17 cellular contexts compared by ENCODE assay signal in genomic region chr16:81378049-81378448, GRCh38.
A peak's percentile ranks its signal among the peaks of the same experiment; 100 is the strongest.
DNase-seq lines count a peak whose midpoint lies in the region; ATAC-seq and TF ChIP-seq lines count a peak whose summit lies in the region.
"Had no signal": no experiment of that assay in that cellular context is flagged by ENCODE, and none has a peak within 500 bp of the region (broad histone marks: within the 10 kb centered on the region; RNA-seq: fewer than 3 reads in every experiment).

No MANE protein-coding gene starts in this region.

- TF ChIP-seq EP300 in suprapubic skin (IDR thresholded peaks at IDR 0.05), result no peak

- no peak overlapping the region for H4K5ac ChIP-seq in H9 (ENCODE audit: insufficient read length, low read depth, low read length)

- H3K4me1 Mint-ChIP-seq in H9 (peaks cover 0 to 7% of the 10 kb centered on the region in 2 experiments; a peak in 2 of 4 replicates), WTC11 (no peaks in the 10 kb centered on the region), T-helper 17 cell (peaks cover 8% of the 10 kb centered on the region)

- H3K9me3 ChIP-seq in H9 (ENCODE audit: control insufficient read depth, low read depth, low read length), result no peaks in the 10 kb centered on the region
- H3K9me3 ChIP-seq in suprapubic skin, result no peaks in the 10 kb centered on the region
- no peaks in the 10 kb centered on the region for H3K9me3 ChIP-seq in T-helper 17 cell (ENCODE audit: control insufficient read depth, low read length, poor library complexity, severe bottlenecking)

- H3K23ac ChIP-seq in H9 (ENCODE audit: insufficient read length, low read depth, low read length), result no peak overlapping the region

- peak overlapping the region in 2 of 3 experiments; percentile 68 to 83; a peak in 4 of 7 replicates for H3K27ac Mint-ChIP-seq in H9
- H3K27ac Mint-ChIP-seq in WTC11, result peak overlapping the region; percentile 3; the same call in 1 of the 2 replicates
- no peak overlapping the region for H3K27ac Mint-ChIP-seq in T-helper 17 cell
- H3K27ac Mint-ChIP-seq: CD4-positive, alpha-beta T cell had no signal

- no peak overlapping the region for H2BK15ac ChIP-seq in H9 (ENCODE audit: low read depth, low read length)

- H3K27ac ChIP-seq in H9 (ENCODE audit: insufficient read length, low read depth, low read length), result no peak overlapping the region
- H3K27ac ChIP-seq in foreskin keratinocyte, result peak overlapping the region; percentile 11
- peak overlapping the region; percentile 65 for H3K27ac ChIP-seq in suprapubic skin
- H3K27ac ChIP-seq: C4-2B, GM23248, KMS-11 had no signal

- DNase-seq in H9 (no peak), WTC11 (ENCODE audit: low spot score) (no peak), foreskin keratinocyte (no peak), suprapubic skin (ENCODE audit: low spot score in 2 of 2) (no peak), D341Med (ENCODE audit: low spot score) (no peak), T-helper 17 cell (no peak)
- DNase-seq in activated naive CD4-positive, alpha-beta T cell treated with Interleukin-2 at 50 U/mL for 16 hours, result no peak
- DNase-seq: AML-193; CD4-positive, alpha-beta T cell; DMS79 treated with DMSO at 0.1 percent for 48 hours; GF-D8; GM23248; H7 had no signal

- no peak overlapping the region for H2BK120ac ChIP-seq in H9 (ENCODE audit: low read depth, low read length, poor library complexity, severe bottlenecking)

- no peaks in the 10 kb centered on the region for H4K20me1 ChIP-seq in H9 (ENCODE audit: control insufficient read depth, insufficient read depth, insufficient read length)

- H3K27me3 ChIP-seq in H9 (ENCODE audit: insufficient read depth, low read length) (no peaks in the 10 kb centered on the region), foreskin keratinocyte (no peaks in the 10 kb centered on the region), suprapubic skin (no peaks in the 10 kb centered on the region)

- no peaks in the 10 kb centered on the region for H3K79me1 ChIP-seq in H9 (ENCODE audit: insufficient read depth, low read depth, low read length, poor library complexity, severe bottlenecking)

- CTCF ChIA-PET in WTC11 (lab: Charles Lee), result interaction anchor here (0.8 kb wide), 1 partner anchor 319 kb away, joined by 3 read pairs; no protein-coding TSS in a partner anchor

- no peak overlapping the region for H3K9ac ChIP-seq in H9 (ENCODE audit: extremely low read depth, insufficient read length, low read length)
- H3K9ac ChIP-seq: GM23248, KMS-11 had no signal

- H3K4me3 Mint-ChIP-seq in H9 (no peak overlapping the region), WTC11 (no peak overlapping the region), T-helper 17 cell (no peak overlapping the region)
- H3K4me3 Mint-ChIP-seq: CD4-positive, alpha-beta T cell had no signal

- H3K9me3 Mint-ChIP-seq in H9, result no peaks in the 10 kb centered on the region
- no peaks in the 10 kb centered on the region for H3K9me3 Mint-ChIP-seq in WTC11
- H3K9me3 Mint-ChIP-seq: CD4-positive, alpha-beta T cell had no signal

- H3K4me1 ChIP-seq in H9 (ENCODE audit: insufficient read depth, low read length), result no peaks in the 10 kb centered on the region
- peaks cover 5% of the 10 kb centered on the region for H3K4me1 ChIP-seq in foreskin keratinocyte
- peaks cover 3% of the 10 kb centered on the region for H3K4me1 ChIP-seq in suprapubic skin

- no peak overlapping the region for H3K4ac ChIP-seq in H9 (ENCODE audit: low read depth, low read length)

- H2AK5ac ChIP-seq in H9 (ENCODE audit: insufficient read length, low read length), result no peak overlapping the region

- no peaks in the 10 kb centered on the region for H3K79me2 ChIP-seq in H9 (ENCODE audit: insufficient read depth, low read length)

- peaks cover 24% of the 10 kb centered on the region for H3K36me3 ChIP-seq in suprapubic skin

- no peak overlapping the region for H3T11ph ChIP-seq in H9 (ENCODE audit: low read length)

- no peak overlapping the region for H2BK20ac ChIP-seq in H9 (ENCODE audit: low read depth, low read length, poor library complexity, severe bottlenecking)

- POLR2A ChIA-PET in WTC11 (lab: Charles Lee), result no interaction called here

- H4K8ac ChIP-seq in H9 (replicated peaks; ENCODE audit: insufficient read length, low read depth, low read length), result no peak overlapping the region

- H3K27me3 Mint-ChIP-seq in H9 (ENCODE audit: low read depth) (no peaks in the 10 kb centered on the region), WTC11 (ENCODE audit: low read depth) (no peaks in the 10 kb centered on the region), T-helper 17 cell (no peaks in the 10 kb centered on the region)
- H3K27me3 Mint-ChIP-seq: CD4-positive, alpha-beta T cell had no signal

- ATAC-seq in WTC11 (no peak), foreskin keratinocyte (no peak), T-helper 17 cell (no peak), GM18867 (IDR thresholded peaks at IDR 0.05; ENCODE audit: unreplicated experiment) (no peak)
- ATAC-seq: GM12878 had no signal

- no peak for TF ChIP-seq POLR2A in suprapubic skin (IDR thresholded peaks at IDR 0.05)

- WGBS in H9 (ENCODE audit: extremely low coverage, insufficient read length, low lambda C conversion rate), result no CpG with 5 or more reads among the region's 4 CpGs
- WGBS in suprapubic skin, result 57% methylated on average over 4 of the region's 4 CpGs

- H4K91ac ChIP-seq in H9 (ENCODE audit: insufficient read length, low read depth, low read length), result no peak overlapping the region

- no peak overlapping the region for H3K56ac ChIP-seq in H9 (ENCODE audit: insufficient read length, low read depth, low read length)

- no peaks in the 10 kb centered on the region for H3K23me2 ChIP-seq in H9 (ENCODE audit: insufficient read length, low read depth, low read length, poor library complexity, severe bottlenecking)

- no peak overlapping the region for H2BK5ac ChIP-seq in H9 (ENCODE audit: insufficient read length, low read length)

- H2AFZ ChIP-seq in H9 (ENCODE audit: low read length), result no peak overlapping the region
- H2AFZ ChIP-seq: GM23248 had no signal

- no peak overlapping the region for H3K18ac ChIP-seq in H9 (ENCODE audit: insufficient read length, low read depth, low read length)

- no peak overlapping the region for H3K4me3 ChIP-seq in suprapubic skin
- H3K4me3 ChIP-seq: GM12878, GM23248 had no signal

- no peak overlapping the region for H3K4me2 ChIP-seq in H9 (ENCODE audit: insufficient read depth, insufficient read length, low read length)
- H3K4me2 ChIP-seq: KMS-11 had no signal

- TF ChIP-seq CTCF in H9 (conservative IDR thresholded peaks at IDR 0.05) (no peak), WTC11 (IDR thresholded peaks at IDR 0.05) (no peak), foreskin keratinocyte (conservative IDR thresholded peaks at IDR 0.05) (no peak), suprapubic skin (IDR thresholded peaks at IDR 0.05) (no peak)

- H3K14ac ChIP-seq in H9 (ENCODE audit: insufficient read depth, low read length), result no peak overlapping the region

- H3K36me3 Mint-ChIP-seq in H9 (ENCODE audit: insufficient read depth in 1 of 3, low read depth in 3 of 3) (peaks cover 0 to 27% (median 14%) of the 10 kb centered on the region in 3 experiments; a peak in 6 of 7 replicates), WTC11 (peaks cover 16% of the 10 kb centered on the region), T-helper 17 cell (ENCODE audit: low read depth) (peaks cover 6% of the 10 kb centered on the region)

- no peak overlapping the region for H2BK12ac ChIP-seq in H9 (ENCODE audit: insufficient read length, low read depth, low read length)

TF ChIP-seq in WTC11, 78 proteins besides CTCF, POLR2A, EP300 and RAD21 (continues in another document):
- TF ChIP-seq FOXK1 (CRISPR knock-in tag; IDR thresholded peaks at IDR 0.05) (no peak), ZNF416 (CRISPR knock-in tag; IDR thresholded peaks at IDR 0.05) (no peak), GRHL2 (CRISPR knock-in tag; IDR thresholded peaks at IDR 0.05; ENCODE audit: insufficient replicate concordance, severe bottlenecking) (no peak), ZNF396 (CRISPR knock-in tag; IDR thresholded peaks at IDR 0.05; ENCODE audit: borderline replicate concordance) (no peak), ZNF425 (CRISPR knock-in tag; conservative IDR thresholded peaks at IDR 0.05) (no peak)
